Comparison of ENCODE assay signal across 22 cellular contexts in genomic region chr18:57814555-57814954, GRCh38.
"Had no signal": no experiment of that assay in that cellular context is flagged by ENCODE, and none has a peak within 500 bp of the region (broad histone marks: within the 10 kb centered on the region; RNA-seq: fewer than 3 reads in every experiment).

No MANE protein-coding gene starts in this region.

- H3K9ac ChIP-seq: SK-N-SH had no signal

- FAIRE-seq: RCC 7860 had no signal

- DNase-seq: Karpas-422, KG1, MG63, NCI-H1092, NCI-H1105 treated with DMSO at 0.1 percent for 48 hours, NCI-H1417 treated with DMSO at 0.1 percent for 48 hours, NCI-H146, NCI-H187, NCI-H2029, NCI-H2081 treated with DMSO at 0.1 percent for 48 hours, NCI-H2171, NCI-H226, NCI-H446, NCI-H510A, NCI-H524 treated with DMSO at 0.1 percent for 48 hours, NCI-H69, NCI-H774, RPMI8226, SHP77, SK-N-SH, SW 1271 had no signal

- H3K4me2 ChIP-seq: SK-N-SH had no signal

- H3K9me3 ChIP-seq: SK-N-SH had no signal

- H3K4me3 ChIP-seq: MG63 had no signal

- H3K27me3 ChIP-seq: MG63 had no signal
